ENCODE assay signal across 9 cellular contexts in genomic region chr5:37208883-37209808, GRCh38. TPM values are rescaled to one million over a fixed set of nuclear protein-coding genes. Genes with fewer than 3 reads are reported as not detected.
DNase-seq lines count a peak whose midpoint lies in the region; ATAC-seq and TF ChIP-seq lines count a peak whose summit lies in the region.
"Had no signal": no experiment of that assay in that cellular context is flagged by ENCODE, and none has a peak within 500 bp of the region (broad histone marks: within the 10 kb centered on the region; RNA-seq: fewer than 3 reads in every experiment).

No MANE protein-coding gene starts in this region.

- peaks cover 4% of the 10 kb centered on the region for H3K36me3 Mint-ChIP-seq in activated CD4-positive, alpha-beta memory T cell treated with anti-CD3 and anti-CD28 coated beads for 36 hours
- peaks cover 31% of the 10 kb centered on the region for H3K36me3 Mint-ChIP-seq in stimulated activated naive CD8-positive, alpha-beta T cell treated with anti-CD3 and anti-CD28 coated beads, Interleukin-15, Interleukin-2, amounts not matched to agents 100 ng/mL and 50 ng/mL, for 24 hours (ENCODE audit: low read depth)

- H3K27ac Mint-ChIP-seq in activated CD4-positive, alpha-beta memory T cell treated with anti-CD3 and anti-CD28 coated beads for 36 hours = no peak overlapping the region
- H3K27ac Mint-ChIP-seq in stimulated activated naive CD8-positive, alpha-beta T cell treated with anti-CD3 and anti-CD28 coated beads, Interleukin-15, Interleukin-2, amounts not matched to agents 100 ng/mL and 50 ng/mL, for 24 hours = no peak overlapping the region

- intact Hi-C loops in activated CD4-positive, alpha-beta memory T cell treated with anti-CD3 and anti-CD28 coated beads for 36 hours (cut with micrococcal nuclease) = no loop called here

- peak; percentile 44 for ATAC-seq in foreskin keratinocyte
- no peak for ATAC-seq in omental fat pad (ENCODE audit: low FRiP score)
- no peak for ATAC-seq in GM21737 (IDR thresholded peaks at IDR 0.05; ENCODE audit: unreplicated experiment)

- peak; percentile 28 for DNase-seq in NK-92 treated with Interleukin-12 subunit alpha and Interleukin-12 subunit beta, amount 100 ng/mL, for 24 hours (lab: John Stamatoyannopoulos, UW)
- no peak for DNase-seq in NK-92 (lab: John Stamatoyannopoulos, UW; ENCODE audit: unreplicated experiment)
- peak; percentile 11 for DNase-seq in activated CD4-positive, alpha-beta memory T cell treated with anti-CD3 and anti-CD28 coated beads for 36 hours
- no peak for DNase-seq in foreskin keratinocyte
- no peak for DNase-seq in NCI-H1092 treated with DMSO at 0.1 percent for 48 hours (lab: John Stamatoyannopoulos, UW)
- DNase-seq in omental fat pad (ENCODE audit: low spot score) = no peak

- no peaks in the 10 kb centered on the region for H3K9me3 Mint-ChIP-seq in activated CD4-positive, alpha-beta memory T cell treated with anti-CD3 and anti-CD28 coated beads for 36 hours
- no peaks in the 10 kb centered on the region for H3K9me3 Mint-ChIP-seq in stimulated activated naive CD8-positive, alpha-beta T cell treated with anti-CD3 and anti-CD28 coated beads, Interleukin-15, Interleukin-2, amounts not matched to agents 100 ng/mL and 50 ng/mL, for 24 hours

- H3K4me3 Mint-ChIP-seq in activated CD4-positive, alpha-beta memory T cell treated with anti-CD3 and anti-CD28 coated beads for 36 hours = peak overlapping the region; percentile 67
- H3K4me3 Mint-ChIP-seq in stimulated activated naive CD8-positive, alpha-beta T cell treated with anti-CD3 and anti-CD28 coated beads, Interleukin-15, Interleukin-2, amounts not matched to agents 100 ng/mL and 50 ng/mL, for 24 hours = peak overlapping the region; percentile 79

- no peaks in the 10 kb centered on the region for H3K27me3 Mint-ChIP-seq in activated CD4-positive, alpha-beta memory T cell treated with anti-CD3 and anti-CD28 coated beads for 36 hours
- no peaks in the 10 kb centered on the region for H3K27me3 Mint-ChIP-seq in stimulated activated naive CD8-positive, alpha-beta T cell treated with anti-CD3 and anti-CD28 coated beads, Interleukin-15, Interleukin-2, amounts not matched to agents 100 ng/mL and 50 ng/mL, for 24 hours

- no peaks in the 10 kb centered on the region for H3K4me1 ChIP-seq in foreskin keratinocyte

- CTCF ChIA-PET in activated CD4-positive, alpha-beta memory T cell treated with anti-CD3 and anti-CD28 coated beads for 36 hours (lab: Charles Lee) = interaction anchor here (0.6 kb wide), 1 partner anchor 40 kb away, joined by 3 read pairs; the partner anchor contains the start of gene CPLANE1

- no peak overlapping the region for H3K27ac ChIP-seq in foreskin keratinocyte
- H3K27ac ChIP-seq: 22Rv1 had no signal

- TF ChIP-seq CTCF in foreskin keratinocyte (conservative IDR thresholded peaks at IDR 0.05) = no peak
- no peak for TF ChIP-seq CTCF in omental fat pad (IDR thresholded peaks at IDR 0.05)

- POLR2A ChIA-PET in activated CD4-positive, alpha-beta memory T cell treated with anti-CD3 and anti-CD28 coated beads for 36 hours (lab: Charles Lee) = no interaction called here

- no peaks in the 10 kb centered on the region for H3K27me3 ChIP-seq in foreskin keratinocyte

- H3K4me1 Mint-ChIP-seq in activated CD4-positive, alpha-beta memory T cell treated with anti-CD3 and anti-CD28 coated beads for 36 hours (ENCODE audit: low read depth) = no peaks in the 10 kb centered on the region
- peaks cover under 1% of the 10 kb centered on the region for H3K4me1 Mint-ChIP-seq in stimulated activated naive CD8-positive, alpha-beta T cell treated with anti-CD3 and anti-CD28 coated beads, Interleukin-15, Interleukin-2, amounts not matched to agents 100 ng/mL and 50 ng/mL, for 24 hours (ENCODE audit: low read depth)

RNA-seq across cellular contexts. Expression of gene CPLANE1, which starts 40.0 kb away (rescaled TPM):
- 1 to 10 TPM; 4.4 to 5.8 TPM for total RNA-seq in activated CD4-positive, alpha-beta memory T cell treated with anti-CD3 and anti-CD28 coated beads for 36 hours
- total RNA-seq in foreskin keratinocyte (11.3 and 12.9 TPM in 2 replicates), omental fat pad (10 to 100 TPM; 15.9 to 32.6 (median 27.1) TPM)
- polyA plus RNA-seq in foreskin keratinocyte = 1.1 and 1.3 TPM in 2 replicates

Comparison
In these comparisons a context has a peak if more than half of its experiments do, and no peak if none do; other contexts are left out.
1. DNase-seq: peak in NK-92 treated with Interleukin-12 subunit alpha and Interleukin-12 subunit beta, amount 100 ng/mL, for 24 hours (single experiment) and activated CD4-positive, alpha-beta memory T cell treated with anti-CD3 and anti-CD28 coated beads for 36 hours (single experiment); none in NK-92 (single experiment), foreskin keratinocyte (0 of 2), NCI-H1092 treated with DMSO at 0.1 percent for 48 hours (single experiment) and omental fat pad (single experiment).